In genomic region chr6:136468711-136469110, GRCh38 we compare ENCODE assay signal across 18 cellular contexts.
A peak's percentile ranks its signal among the peaks of the same experiment; 100 is the strongest.
DNase-seq lines count a peak whose midpoint lies in the region; ATAC-seq lines count a peak whose summit lies in the region.
"Had no signal": no experiment of that assay in that cellular context is flagged by ENCODE, and none has a peak within 500 bp of the region (broad histone marks: within the 10 kb centered on the region; RNA-seq: fewer than 3 reads in every experiment).

No MANE protein-coding gene starts in this region.

- ATAC-seq in GM19328 (IDR thresholded peaks at IDR 0.05; ENCODE audit: unreplicated experiment) (no peak), HG03521 (IDR thresholded peaks at IDR 0.05; ENCODE audit: unreplicated experiment) (no peak)
- ATAC-seq: GM23338 had no signal

- H3K27ac ChIP-seq in temporal lobe (ENCODE audit: low read depth, low read length): peak overlapping the region; percentile 99
- H3K27ac ChIP-seq: SK-N-MC had no signal

- DNase-seq in amygdala (lab: John Stamatoyannopoulos, UW) (peak in 44 of 56 donors; percentile 2 to 88 (median 54)), globus pallidus (ENCODE audit: low spot score) (peak; percentile 99), middle frontal gyrus (ENCODE audit: extremely low spot score, low spot score) (peak; percentile 46), NOMO-1 treated with DMSO at 0.1 percent for 48 hours (lab: John Stamatoyannopoulos, UW; ENCODE audit: unreplicated experiment) (no peak), HPDE6-E6E7 (ENCODE audit: extremely low spot score) (no peak)
- DNase-seq: CD4-positive, CD25-positive, alpha-beta regulatory T cell; COR-L47; GDM1; NCI-H1092 treated with DMSO at 0.1 percent for 48 hours; NCI-H1694; NCI-H2081 treated with DMSO at 0.1 percent for 48 hours; NCI-H446 treated with DMSO at 0.1 percent for 48 hours; Right ventricle myocardium superior had no signal

Comparison
In these comparisons a context has a peak if more than half of its experiments do, and no peak if none do; other contexts are left out.
1. DNase-seq: peak in amygdala (44 of 56), globus pallidus (single experiment) and middle frontal gyrus (single experiment); none in NOMO-1 treated with DMSO at 0.1 percent for 48 hours (single experiment) and HPDE6-E6E7 (single experiment).